Comparison of ENCODE assay signal across 36 cellular contexts in genomic region chr5:2529371-2530100, GRCh38.
"Had no signal": no experiment of that assay in that cellular context is flagged by ENCODE, and none has a peak within 500 bp of the region (broad histone marks: within the 10 kb centered on the region; RNA-seq: fewer than 3 reads in every experiment).

No MANE protein-coding gene starts in this region.

- H3K9me3 ChIP-seq: ascending aorta had no signal

- H3K9me3 Mint-ChIP-seq: activated naive CD4-positive, alpha-beta T cell treated with anti-CD3 and anti-CD28 coated beads, Interleukin-2, amount 50 U/mL, for 24 hours had no signal

- H3K27ac ChIP-seq: ascending aorta, cardiac muscle cell, Peyer's patch, VCaP had no signal

- DNase-seq: activated B cell treated with CpG ODN at 0.5 μM for 24 hours; activated CD4-positive, alpha-beta memory T cell treated with anti-CD3 and anti-CD28 coated beads, Interleukin-2, amount 10 ng/mL, durations not matched to agents 7 days and 5 days; activated CD4-positive, alpha-beta T cell treated with anti-CD3 and anti-CD28 coated beads for 1 hour; activated CD4-positive, alpha-beta T cell treated with anti-CD3 and anti-CD28 coated beads for 48 hours; activated CD8-positive, alpha-beta memory T cell treated with anti-CD3 and anti-CD28 coated beads for 24 hours; activated CD8-positive, alpha-beta memory T cell treated with anti-CD3 and anti-CD28 coated beads, Interleukin-2, amount 10 ng/mL, durations not matched to agents 7 days and 5 days; activated CD8-positive, alpha-beta memory T cell treated with anti-CD3 and anti-CD28 coated beads, Interleukin-2, amount 50 U/mL, for 48 hours; activated gamma-delta T cell; activated naive CD4-positive, alpha-beta T cell treated with Interleukin-2 at 50 U/mL for 16 hours; activated naive CD8-positive, alpha-beta T cell treated with anti-CD3 and anti-CD28 coated beads, Interleukin-2, amount 10 ng/mL, durations not matched to agents 7 days and 5 days; activated T-cell treated with anti-CD3 and anti-CD28 coated beads, Interleukin-2, amount 50 U/mL, for 48 hours; amygdala; NCI-H1092 treated with DMSO at 0.1 percent for 48 hours; NCI-H1417; NCI-H146; NCI-H187; NCI-H2029 treated with DMSO at 0.1 percent for 48 hours; NCI-H2107; NCI-H510A; NCI-H526; NCI-H82; NK-92 treated with Interleukin-12 subunit alpha and Interleukin-12 subunit beta, amount 100 ng/mL, for 24 hours; PC-3; Peyer's patch; RPMI8226; SIG-M5; T-helper 1 cell; T-helper 2 cell; T-helper 9 cell had no signal

- H3K4me3 Mint-ChIP-seq: activated B cell treated with CpG ODN at 0.5 μM for 24 hours; activated CD4-positive, alpha-beta memory T cell treated with anti-CD3 and anti-CD28 coated beads, Interleukin-2, amount 10 ng/mL, durations not matched to agents 7 days and 5 days; activated CD8-positive, alpha-beta memory T cell treated with anti-CD3 and anti-CD28 coated beads, Interleukin-2, amount 10 ng/mL, durations not matched to agents 7 days and 5 days; activated naive CD4-positive, alpha-beta T cell treated with anti-CD3 and anti-CD28 coated beads, Interleukin-2, amount 50 U/mL, for 24 hours; activated naive CD8-positive, alpha-beta T cell treated with anti-CD3 and anti-CD28 coated beads, Interleukin-2, amount 10 ng/mL, durations not matched to agents 7 days and 5 days had no signal

- H3K27ac Mint-ChIP-seq: activated B cell treated with CpG ODN at 0.5 μM for 24 hours; activated CD4-positive, alpha-beta memory T cell treated with anti-CD3 and anti-CD28 coated beads, Interleukin-2, amount 10 ng/mL, durations not matched to agents 7 days and 5 days; activated CD8-positive, alpha-beta memory T cell treated with anti-CD3 and anti-CD28 coated beads, Interleukin-2, amount 10 ng/mL, durations not matched to agents 7 days and 5 days; activated naive CD4-positive, alpha-beta T cell treated with anti-CD3 and anti-CD28 coated beads, Interleukin-2, amount 50 U/mL, for 24 hours; activated naive CD8-positive, alpha-beta T cell treated with anti-CD3 and anti-CD28 coated beads, Interleukin-2, amount 10 ng/mL, durations not matched to agents 7 days and 5 days had no signal

- H3K4me1 ChIP-seq: ascending aorta, Peyer's patch had no signal

- H3K36me3 Mint-ChIP-seq: activated CD8-positive, alpha-beta memory T cell treated with anti-CD3 and anti-CD28 coated beads, Interleukin-2, amount 10 ng/mL, durations not matched to agents 7 days and 5 days; activated naive CD4-positive, alpha-beta T cell treated with anti-CD3 and anti-CD28 coated beads, Interleukin-2, amount 50 U/mL, for 24 hours; activated naive CD8-positive, alpha-beta T cell treated with anti-CD3 and anti-CD28 coated beads, Interleukin-2, amount 10 ng/mL, durations not matched to agents 7 days and 5 days had no signal

- H3K36me3 ChIP-seq: ascending aorta, cardiac muscle cell, Peyer's patch had no signal

- H3K4me1 Mint-ChIP-seq: activated B cell treated with CpG ODN at 0.5 μM for 24 hours; activated CD4-positive, alpha-beta memory T cell treated with anti-CD3 and anti-CD28 coated beads, Interleukin-2, amount 10 ng/mL, durations not matched to agents 7 days and 5 days; activated CD8-positive, alpha-beta memory T cell treated with anti-CD3 and anti-CD28 coated beads, Interleukin-2, amount 10 ng/mL, durations not matched to agents 7 days and 5 days; activated naive CD4-positive, alpha-beta T cell treated with anti-CD3 and anti-CD28 coated beads, Interleukin-2, amount 50 U/mL, for 24 hours; activated naive CD8-positive, alpha-beta T cell treated with anti-CD3 and anti-CD28 coated beads, Interleukin-2, amount 10 ng/mL, durations not matched to agents 7 days and 5 days had no signal

- H3K27me3 ChIP-seq: ascending aorta, cardiac muscle cell, Peyer's patch had no signal

- H3K27me3 Mint-ChIP-seq: activated B cell treated with CpG ODN at 0.5 μM for 24 hours; activated CD4-positive, alpha-beta memory T cell treated with anti-CD3 and anti-CD28 coated beads, Interleukin-2, amount 10 ng/mL, durations not matched to agents 7 days and 5 days; activated CD8-positive, alpha-beta memory T cell treated with anti-CD3 and anti-CD28 coated beads, Interleukin-2, amount 10 ng/mL, durations not matched to agents 7 days and 5 days; activated naive CD4-positive, alpha-beta T cell treated with anti-CD3 and anti-CD28 coated beads, Interleukin-2, amount 50 U/mL, for 24 hours; activated naive CD8-positive, alpha-beta T cell treated with anti-CD3 and anti-CD28 coated beads, Interleukin-2, amount 10 ng/mL, durations not matched to agents 7 days and 5 days had no signal

- H3K4me3 ChIP-seq: ascending aorta, cardiac muscle cell, K562, Peyer's patch had no signal

- ATAC-seq: activated CD8-positive, alpha-beta memory T cell treated with anti-CD3 and anti-CD28 coated beads, Interleukin-2, amount 10 ng/mL, durations not matched to agents 7 days and 5 days; K562; PC-3; Right ventricle myocardium inferior; SK-N-SH treated with all-trans-retinoic acid at 6 μM for 48 hours had no signal
